Comparison of ENCODE assay signal across 27 cellular contexts in the genomic region with DNA sequence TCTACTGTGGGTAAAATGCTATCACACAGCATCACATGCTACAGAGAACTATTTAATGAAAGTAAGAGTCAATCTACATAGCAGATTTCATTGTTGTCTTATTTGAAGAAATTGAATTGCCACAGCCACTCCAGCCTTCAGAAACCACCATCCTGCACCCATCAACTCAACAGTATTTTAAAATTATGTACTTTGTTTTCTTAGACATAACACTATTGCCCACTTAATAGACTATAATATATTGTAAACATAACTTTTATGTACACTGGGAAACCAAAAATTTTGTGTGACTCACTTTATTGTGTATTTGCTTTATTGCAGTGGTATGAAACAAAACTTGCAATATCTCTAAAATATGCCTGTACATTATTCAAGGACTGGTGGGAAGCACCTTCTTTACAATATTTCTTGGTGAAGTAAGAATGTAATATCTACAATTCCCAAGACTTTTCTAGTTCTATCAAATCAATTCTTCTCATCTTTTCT.
"Had no signal": no experiment of that assay in that cellular context is flagged by ENCODE, and none has a peak within 500 bp of the region (broad histone marks: within the 10 kb centered on the region; RNA-seq: fewer than 3 reads in every experiment).

No MANE protein-coding gene starts in this region.

- H3K27ac ChIP-seq: ascending aorta, breast epithelium, cardiac muscle cell, colonic mucosa, gastrocnemius medialis, heart left ventricle, VCaP had no signal

- DNase-seq: activated CD4-positive, alpha-beta memory T cell treated with anti-CD3 and anti-CD28 coated beads for 36 hours; activated CD4-positive, alpha-beta T cell treated with anti-CD3 and anti-CD28 coated beads, Interleukin-2, amount 10 ng/mL, durations not matched to agents 24 days and 14 days; activated CD8-positive, alpha-beta memory T cell treated with anti-CD3 and anti-CD28 coated beads, Interleukin-2, amount 10 ng/mL, durations not matched to agents 7 days and 5 days; activated CD8-positive, alpha-beta memory T cell treated with anti-CD3 and anti-CD28 coated beads, Interleukin-2, amount 50 U/mL, for 4 hours; activated CD8-positive, alpha-beta T cell treated with anti-CD3 and anti-CD28 coated beads, Interleukin-2, amount 10 ng/mL, durations not matched to agents 7 days and 5 days; activated effector memory CD4-positive, alpha-beta T cell treated with anti-CD3 and anti-CD28 coated beads, Interleukin-2, amount 50 U/mL, for 16 hours; activated naive CD4-positive, alpha-beta T cell treated with anti-CD3 and anti-CD28 coated beads for 36 hours; activated naive CD8-positive, alpha-beta T cell treated with anti-CD3 and anti-CD28 coated beads for 36 hours; activated naive CD8-positive, alpha-beta T cell treated with anti-CD3 and anti-CD28 coated beads, Interleukin-2, amount 50 U/mL, for 24 hours; activated T-cell treated with anti-CD3 and anti-CD28 coated beads, Interleukin-2, amount 50 U/mL, for 1 hour; activated T-cell treated with anti-CD3 and anti-CD28 coated beads, Interleukin-2, amount 50 U/mL, for 48 hours; central memory CD4-positive, alpha-beta T cell; cerebellar nuclear complex; colonic mucosa; effector memory CD4-positive, alpha-beta T cell; endodermal cell; foreskin fibroblast; gastrocnemius medialis; glutamatergic neuron; heart left ventricle; T-helper 2 cell had no signal

- H3K36me3 ChIP-seq: ascending aorta, breast epithelium, cardiac muscle cell, colonic mucosa, gastrocnemius medialis, heart left ventricle had no signal

- H3K27me3 ChIP-seq: ascending aorta, breast epithelium, cardiac muscle cell, colonic mucosa, gastrocnemius medialis, heart left ventricle had no signal

- H3K4me3 ChIP-seq: ascending aorta, breast epithelium, cardiac muscle cell, colonic mucosa, gastrocnemius medialis, heart left ventricle had no signal

- H3K9me3 ChIP-seq: ascending aorta, breast epithelium, colonic mucosa, gastrocnemius medialis, heart left ventricle had no signal

- ATAC-seq: activated CD8-positive, alpha-beta memory T cell treated with anti-CD3 and anti-CD28 coated beads, Interleukin-2, amount 10 ng/mL, durations not matched to agents 7 days and 5 days; activated CD8-positive, alpha-beta T cell treated with anti-CD3 and anti-CD28 coated beads, Interleukin-2, amount 10 ng/mL, durations not matched to agents 7 days and 5 days; activated naive CD8-positive, alpha-beta T cell treated with anti-CD3 and anti-CD28 coated beads, Interleukin-2, amount 50 U/mL, for 24 hours; esophagus mucosa; gastrocnemius medialis; heart left ventricle; WTC11 had no signal

- H3K4me1 ChIP-seq: ascending aorta, breast epithelium, colonic mucosa had no signal
